ENCODE assay signal across 8 cellular contexts in the genomic region with DNA sequence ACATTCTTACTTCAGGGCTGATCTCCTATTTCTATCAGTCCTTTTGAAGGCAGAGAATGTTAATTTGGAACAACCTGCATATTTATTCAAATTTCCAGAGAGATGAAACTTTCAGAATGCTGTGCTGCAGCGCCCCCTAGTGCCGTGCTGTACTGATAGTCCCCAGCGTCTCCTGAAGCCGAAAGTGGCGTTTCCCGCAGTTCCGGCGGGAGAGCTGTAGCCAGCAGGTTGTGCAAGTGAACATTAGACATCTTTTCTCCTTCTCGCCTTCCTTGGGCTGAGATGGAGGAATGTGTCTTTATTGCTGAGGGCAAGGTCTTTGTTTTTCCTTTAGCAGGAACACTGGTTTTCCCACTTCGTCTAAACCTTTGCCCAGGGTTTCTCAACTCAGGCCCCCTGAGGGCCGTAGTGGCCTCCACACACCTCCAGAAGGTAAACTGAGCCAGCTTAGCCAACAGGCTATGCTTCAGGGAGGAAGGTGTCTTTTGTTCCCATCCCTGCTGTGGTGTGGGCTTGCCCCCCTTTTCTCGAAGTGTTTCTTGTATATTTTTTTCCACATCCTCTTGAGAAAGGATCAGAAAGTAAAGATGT. TPM values are rescaled to one million over a fixed set of nuclear protein-coding genes. Genes with fewer than 3 reads are reported as not detected.
DNase-seq lines count a peak whose midpoint lies in the region; ATAC-seq and TF ChIP-seq lines count a peak whose summit lies in the region.

No MANE protein-coding gene starts in this region.

- no peaks in the 10 kb centered on the region for H3K36me3 ChIP-seq in Caco-2 (ENCODE audit: control insufficient read depth, insufficient read depth, low read length)
- H3K36me3 ChIP-seq in H7 (replicated peaks; ENCODE audit: control insufficient read depth, insufficient read depth, low read length): no peaks in the 10 kb centered on the region

- H3K4me3 ChIP-seq in Caco-2 (ENCODE audit: low read depth, low read length): peak overlapping the region; percentile 21
- no peak overlapping the region for H3K4me3 ChIP-seq in H7 (ENCODE audit: insufficient read depth, low read depth, low read length)

- H3K27me3 ChIP-seq in Caco-2 (replicated peaks; ENCODE audit: control insufficient read depth, insufficient read depth, low read length): no peaks in the 10 kb centered on the region
- no peaks in the 10 kb centered on the region for H3K27me3 ChIP-seq in H7 (ENCODE audit: control insufficient read depth, insufficient read depth, low read length)

- H3K27ac ChIP-seq in caudate nucleus (ENCODE audit: low read depth, low read length): peak overlapping the region; percentile 72

- DNase-seq in Caco-2 (peak; percentile 94 to 95), H7 (peak; percentile 65), NCI-H2196 treated with DMSO at 0.1 percent for 48 hours (lab: John Stamatoyannopoulos, UW; ENCODE audit: unreplicated experiment) (peak; percentile 41), caudate nucleus (lab: John Stamatoyannopoulos, UW) (peak in 56 of 61 donors; percentile 19 to 91 (median 68)), islet precursor cell (peak; percentile 93)
- peak; percentile 56 for DNase-seq in activated CD4-positive, CD25-positive, alpha-beta regulatory T cell treated with anti-CD3 and anti-CD28 coated beads, Interleukin-2, amount 50 U/mL, for 16 hours (ENCODE audit: low read depth, low spot score)
- peak; percentile 55 to 82 for DNase-seq in stimulated activated CD4-positive, alpha-beta T cell treated with anti-CD3 and anti-CD28 coated beads, Interleukin-12 subunit alpha, Interleukin-12 subunit beta, amount 100 ng/mL, for 24 hours (ENCODE audit: low read depth in 2 of 2)

- no peaks in the 10 kb centered on the region for H3K9me3 ChIP-seq in Caco-2

- ATAC-seq in HG02623 (IDR thresholded peaks at IDR 0.05; ENCODE audit: unreplicated experiment): no peak

- peaks cover 62% of the 10 kb centered on the region for H3K4me1 Mint-ChIP-seq in Caco-2 (ENCODE audit: low read depth, unreplicated experiment)

- peak overlapping the region; percentile 68 for H3K4me3 Mint-ChIP-seq in Caco-2 (ENCODE audit: unreplicated experiment)

- intact Hi-C loops in Caco-2 (cut with micrococcal nuclease; ENCODE audit: unreplicated experiment): loop anchor here (1.0 kb wide), 5 partner anchors 12 to 215 kb away; no protein-coding TSS in a partner anchor

- H3K27ac Mint-ChIP-seq in Caco-2 (ENCODE audit: unreplicated experiment): peak overlapping the region; percentile 61

- TF ChIP-seq CTCF in Caco-2 (IDR thresholded peaks at IDR 0.05; ENCODE audit: insufficient read depth in 1 of 2, low read depth in 1 of 2, low read length in 1 of 2, severe bottlenecking in 1 of 2, unreplicated experiment in 1 of 2): peak; percentile 98 to 99

- no peaks in the 10 kb centered on the region for H3K27me3 Mint-ChIP-seq in Caco-2 (ENCODE audit: insufficient read depth, unreplicated experiment)

- H3K9me3 Mint-ChIP-seq in Caco-2 (ENCODE audit: unreplicated experiment): no peaks in the 10 kb centered on the region

- POLR2A ChIA-PET in Caco-2 (lab: Charles Lee): interaction anchor here (0.6 to 1.5 kb wide), 4 partner anchors 54 to 286 kb away, joined by 3 to 5 read pairs (median 4); partner anchors contain the start of gene KLHL36

- CTCF ChIA-PET in Caco-2 (lab: Charles Lee): interaction anchor here (0.5 to 3.8 kb wide), 28 partner anchors 9 to 285 kb away, joined by 3 to 51 read pairs (median 4); partner anchors contain the start of genes CRISPLD2 and ZDHHC7

- H3K36me3 Mint-ChIP-seq in Caco-2 (ENCODE audit: insufficient read depth, unreplicated experiment): peaks cover 35% of the 10 kb centered on the region

- no TSS peak for BruUV-seq in Caco-2 (replicated peaks; lab: Mats Ljungman, UMichigan)

- peaks cover 56% of the 10 kb centered on the region for H3K4me1 ChIP-seq in Caco-2

RNA-seq across cellular contexts. Expression of gene USP10, which starts 26.4 kb away (rescaled TPM):
- 144 and 147 TPM in 2 replicates for total RNA-seq in Caco-2 (2022)
- total RNA-seq in H7 (2014; rRNA removed; shearing (Covaris generic)): 132 and 150 TPM in 2 replicates

Comparison
In these comparisons a context has a peak if more than half of its experiments do, and no peak if none do; other contexts are left out.
1. DNase-seq: peak in every context shown above with its lines; median percentile 94 in Caco-2; 93 in islet precursor cell; 68 in stimulated activated CD4-positive, alpha-beta T cell treated with anti-CD3 and anti-CD28 coated beads, Interleukin-12 subunit alpha, Interleukin-12 subunit beta, amount 100 ng/mL, for 24 hours; 68 in caudate nucleus; 65 in H7; 56 in activated CD4-positive, CD25-positive, alpha-beta regulatory T cell treated with anti-CD3 and anti-CD28 coated beads, Interleukin-2, amount 50 U/mL, for 16 hours; 41 in NCI-H2196 treated with DMSO at 0.1 percent for 48 hours.